ENCODE assay signal across 1 cellular context in the genomic region with DNA sequence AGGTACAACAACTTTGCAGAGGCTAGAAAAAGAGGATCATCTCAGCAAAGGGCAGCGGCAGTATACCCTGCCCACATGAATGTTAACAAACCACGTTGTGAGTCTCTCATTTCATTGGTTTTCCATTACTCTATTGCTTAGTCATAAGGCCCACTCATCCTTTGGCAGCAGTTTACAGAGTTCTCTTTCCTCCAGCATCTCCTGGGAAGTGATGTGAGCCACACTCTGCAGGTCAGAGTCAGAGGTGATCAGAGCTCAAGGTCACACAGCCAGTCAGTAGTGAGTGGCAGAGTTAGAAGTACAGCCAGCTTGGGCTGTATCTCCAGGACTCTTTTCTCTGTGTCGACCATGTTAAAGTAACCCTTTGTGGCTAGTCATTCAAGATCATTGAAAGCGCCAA.
TF ChIP-seq lines count a peak whose summit lies in the region.

No MANE protein-coding gene starts in this region.

TF ChIP-seq in SK-N-SH treated with all-trans-retinoic acid at 6 μM for 48 hours, 23 proteins besides CTCF, POLR2A, EP300 and RAD21 (continued from another document):
- no peak for TF ChIP-seq PPARA (CRISPR knock-in tag; IDR thresholded peaks at IDR 0.05; ENCODE audit: borderline replicate concordance)
- TF ChIP-seq, protein P1, sequence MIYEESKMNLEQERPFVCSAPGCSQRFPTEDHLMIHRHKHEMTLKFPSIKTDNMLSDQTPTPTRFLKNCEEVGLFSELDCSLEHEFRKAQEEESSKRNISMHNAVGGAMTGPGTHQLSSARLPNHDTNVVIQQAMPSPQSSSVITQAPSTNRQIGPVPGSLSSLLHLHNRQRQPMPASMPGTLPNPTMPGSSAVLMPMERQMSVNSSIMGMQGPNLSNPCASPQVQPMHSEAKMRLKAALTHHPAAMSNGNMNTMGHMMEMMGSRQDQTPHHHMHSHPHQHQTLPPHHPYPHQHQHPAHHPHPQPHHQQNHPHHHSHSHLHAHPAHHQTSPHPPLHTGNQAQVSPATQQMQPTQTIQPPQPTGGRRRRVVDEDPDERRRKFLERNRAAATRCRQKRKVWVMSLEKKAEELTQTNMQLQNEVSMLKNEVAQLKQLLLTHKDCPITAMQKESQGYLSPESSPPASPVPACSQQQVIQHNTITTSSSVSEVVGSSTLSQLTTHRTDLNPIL (CRISPR knock-in tag; IDR thresholded peaks at IDR 0.05; ENCODE audit: low read depth) = no peak
- TF ChIP-seq, protein P2, sequence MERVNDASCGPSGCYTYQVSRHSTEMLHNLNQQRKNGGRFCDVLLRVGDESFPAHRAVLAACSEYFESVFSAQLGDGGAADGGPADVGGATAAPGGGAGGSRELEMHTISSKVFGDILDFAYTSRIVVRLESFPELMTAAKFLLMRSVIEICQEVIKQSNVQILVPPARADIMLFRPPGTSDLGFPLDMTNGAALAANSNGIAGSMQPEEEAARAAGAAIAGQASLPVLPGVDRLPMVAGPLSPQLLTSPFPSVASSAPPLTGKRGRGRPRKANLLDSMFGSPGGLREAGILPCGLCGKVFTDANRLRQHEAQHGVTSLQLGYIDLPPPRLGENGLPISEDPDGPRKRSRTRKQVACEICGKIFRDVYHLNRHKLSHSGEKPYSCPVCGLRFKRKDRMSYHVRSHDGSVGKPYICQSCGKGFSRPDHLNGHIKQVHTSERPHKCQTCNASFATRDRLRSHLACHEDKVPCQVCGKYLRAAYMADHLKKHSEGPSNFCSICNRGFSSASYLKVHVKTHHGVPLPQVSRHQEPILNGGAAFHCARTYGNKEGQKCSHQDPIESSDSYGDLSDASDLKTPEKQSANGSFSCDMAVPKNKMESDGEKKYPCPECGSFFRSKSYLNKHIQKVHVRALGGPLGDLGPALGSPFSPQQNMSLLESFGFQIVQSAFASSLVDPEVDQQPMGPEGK (CRISPR knock-in tag; IDR thresholded peaks at IDR 0.05; ENCODE audit: borderline replicate concordance) = no peak
- no peak for TF ChIP-seq SNAI2 (CRISPR knock-in tag; IDR thresholded peaks at IDR 0.05)
- TF ChIP-seq RARB (CRISPR knock-in tag; IDR thresholded peaks at IDR 0.05) = no peak
- TF ChIP-seq ZNF565 (CRISPR knock-in tag; conservative IDR thresholded peaks at IDR 0.05; ENCODE audit: low read depth) = no peak
- no peak for TF ChIP-seq ZFP3 (CRISPR knock-in tag; IDR thresholded peaks at IDR 0.05)
- TF ChIP-seq ZNF70 (CRISPR knock-in tag; IDR thresholded peaks at IDR 0.05) = no peak
- no peak for TF ChIP-seq OSR1 (CRISPR knock-in tag; IDR thresholded peaks at IDR 0.05)
- no peak for TF ChIP-seq TOX (CRISPR knock-in tag; IDR thresholded peaks at IDR 0.05; ENCODE audit: borderline replicate concordance)
